In the genomic region with DNA sequence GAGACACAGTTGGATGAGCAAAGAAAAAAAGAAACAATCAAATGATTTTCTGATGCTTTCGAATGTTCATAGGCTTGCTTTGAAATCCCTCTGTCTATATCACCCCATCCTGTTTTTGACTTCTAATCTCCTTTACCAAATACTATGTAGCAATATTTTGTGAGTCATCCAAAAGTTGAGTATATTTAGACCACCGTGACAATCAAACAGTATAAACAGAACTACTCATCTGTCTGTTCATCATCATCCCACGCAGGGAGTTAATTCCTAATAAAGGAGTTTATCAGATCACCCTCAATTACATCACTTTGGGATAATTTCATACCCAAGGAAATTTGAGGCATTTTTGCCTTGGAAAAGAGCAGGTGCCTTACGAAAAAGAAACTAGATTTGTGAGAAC, we compare ENCODE assay signal across 10 cellular contexts.
DNase-seq lines count a peak whose midpoint lies in the region; ATAC-seq, FAIRE-seq and TF ChIP-seq lines count a peak whose summit lies in the region.
"Had no signal": no experiment of that assay in that cellular context is flagged by ENCODE, and none has a peak within 500 bp of the region (broad histone marks: within the 10 kb centered on the region; RNA-seq: fewer than 3 reads in every experiment).

No MANE protein-coding gene starts in this region.

- no peak for ATAC-seq in HG03378 (IDR thresholded peaks at IDR 0.05; ENCODE audit: unreplicated experiment)

- DNase-seq in H4 (ENCODE audit: low spot score) = peak; percentile 51
- peak; percentile 60 for DNase-seq in SIG-M5 treated with dmso at 0.1 percent for 504 hours (lab: John Stamatoyannopoulos, UW; ENCODE audit: unreplicated experiment)
- DNase-seq in foreskin fibroblast = peak; percentile 73 to 79
- DNase-seq in skeletal muscle cell (ENCODE audit: low read depth) = peak; percentile 83
- no peak for DNase-seq in frontal cortex (ENCODE audit: low spot score in 2 of 2)
- DNase-seq in OCI-M2 (lab: John Stamatoyannopoulos, UW; ENCODE audit: unreplicated experiment) = no peak
- no peak for DNase-seq in iPS-NIHi7 (ENCODE audit: extremely low spot score)
- DNase-seq: DND-41, T-helper 2 cell had no signal

- no peak overlapping the region for H3K4me3 ChIP-seq in foreskin fibroblast (ENCODE audit: low read depth in 1 of 2, low read length in 2 of 2)
- H3K4me3 ChIP-seq in skeletal muscle cell (ENCODE audit: low read depth, low read length) = no peak overlapping the region

- no peak for TF ChIP-seq CTCF in foreskin fibroblast (IDR thresholded peaks at IDR 0.05; ENCODE audit: low read depth, low read length)

- no peak for FAIRE-seq in frontal cortex (lab: Jason Lieb, UNC)

Comparison
In these comparisons a context has a peak if more than half of its experiments do, and no peak if none do; other contexts are left out.
1. DNase-seq: peak in H4 (single experiment), SIG-M5 treated with dmso at 0.1 percent for 504 hours (single experiment), foreskin fibroblast (2 of 2) and skeletal muscle cell (single experiment); none in frontal cortex (0 of 2), OCI-M2 (single experiment) and iPS-NIHi7 (single experiment).